In genomic region chr20:51372176-51372803, GRCh38 we compare ENCODE assay signal across 1 cellular context.
A peak's percentile ranks its signal among the peaks of the same experiment; 100 is the strongest.
TF ChIP-seq lines count a peak whose summit lies in the region.

No MANE protein-coding gene starts in this region.

TF ChIP-seq in GM12878, 131 proteins besides CTCF, POLR2A, EP300 and RAD21 (continued from another document):
- TF ChIP-seq EGR1 (IDR thresholded peaks at IDR 0.05; ENCODE audit: borderline replicate concordance in 1 of 2, low read depth in 2 of 2, low read length in 2 of 2), result no peak
- no peak for TF ChIP-seq NKRF (conservative IDR thresholded peaks at IDR 0.05)
- TF ChIP-seq KAT2A (conservative IDR thresholded peaks at IDR 0.05; ENCODE audit: control insufficient read depth, low read depth, low read length), result no peak
- no peak for TF ChIP-seq SMAD5 (IDR thresholded peaks at IDR 0.05; ENCODE audit: low read depth)
- peak; percentile 38; the same call in 1 of the 3 replicates for TF ChIP-seq POU2F2 (IDR thresholded peaks at IDR 0.05; ENCODE audit: borderline replicate concordance, low read depth, low read length)
- TF ChIP-seq TARDBP (IDR thresholded peaks at IDR 0.05; ENCODE audit: borderline replicate concordance), result no peak
- TF ChIP-seq NFYA (IDR thresholded peaks at IDR 0.05; ENCODE audit: borderline replicate concordance, low read depth, low read length), result no peak
- TF ChIP-seq BRCA1 (IDR thresholded peaks at IDR 0.05; ENCODE audit: low read depth, low read length), result no peak
- TF ChIP-seq NFIC (IDR thresholded peaks at IDR 0.05; ENCODE audit: low read depth, low read length), result no peak
- no peak for TF ChIP-seq CREM (IDR thresholded peaks at IDR 0.05; ENCODE audit: low read depth)
- no peak for TF ChIP-seq ZNF217 (IDR thresholded peaks at IDR 0.05)
